ENCODE assay signal across 10 cellular contexts in the genomic region with DNA sequence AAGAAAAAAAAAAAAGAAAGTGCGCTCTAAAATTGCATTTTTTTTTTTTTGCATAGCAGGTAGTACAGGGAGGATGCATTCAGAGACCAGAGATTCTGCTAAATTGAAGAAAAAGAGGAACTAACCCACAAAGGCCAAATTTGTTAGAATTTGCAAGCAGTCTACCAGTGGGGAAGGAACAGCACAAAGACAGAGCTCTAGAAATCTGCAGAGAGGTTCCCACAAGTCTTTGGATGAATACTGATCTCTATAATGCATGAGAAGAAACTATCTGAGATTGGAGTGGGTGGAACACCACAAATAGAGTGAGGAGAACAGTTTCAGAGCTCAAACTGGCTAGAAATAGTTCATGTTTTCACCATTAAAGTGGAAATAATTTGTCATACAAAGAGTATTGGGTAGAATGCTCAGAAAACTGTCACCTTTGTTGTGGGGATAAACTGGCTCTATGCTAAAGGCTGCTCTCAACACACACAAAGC.
A peak's percentile ranks its signal among the peaks of the same experiment; 100 is the strongest.
DNase-seq lines count a peak whose midpoint lies in the region; ATAC-seq and TF ChIP-seq lines count a peak whose summit lies in the region.
"Had no signal": no experiment of that assay in that cellular context is flagged by ENCODE, and none has a peak within 500 bp of the region (broad histone marks: within the 10 kb centered on the region; RNA-seq: fewer than 3 reads in every experiment).

No MANE protein-coding gene starts in this region.

- DNase-seq in GM12864 (ENCODE audit: low read depth) (peak; percentile 54), NCI-H446 (lab: John Stamatoyannopoulos, UW) (no peak), NCI-H526 treated with DMSO at 0.1 percent for 48 hours (lab: John Stamatoyannopoulos, UW) (no peak), C1 segment of cervical spinal cord (lab: John Stamatoyannopoulos, UW) (no peak), nucleus accumbens (lab: John Stamatoyannopoulos, UW) (no peak)
- DNase-seq: CD8-positive, alpha-beta T cell; midbrain had no signal

- H3K36me3 Mint-ChIP-seq in T-helper 1 cell treated with Interleukin-12 subunit alpha and Interleukin-12 subunit beta and Interleukin-4 antibody, amounts not matched to agents 30 μg/mL and 1 μg/mL, for 36 hours (ENCODE audit: low read depth): peaks cover 13% of the 10 kb centered on the region
- H3K36me3 Mint-ChIP-seq: CD8-positive, alpha-beta T cell had no signal

- ATAC-seq in GM19372 (IDR thresholded peaks at IDR 0.05; ENCODE audit: low read depth, unreplicated experiment) (peak; percentile 95), HG03039 (IDR thresholded peaks at IDR 0.05; ENCODE audit: unreplicated experiment) (peak; percentile 86)
- ATAC-seq: CD8-positive, alpha-beta T cell had no signal

- no peak for TF ChIP-seq CTCF in GM12864 (IDR thresholded peaks at IDR 0.05; ENCODE audit: low read depth, low read length, missing control alignments)

- H3K4me3 ChIP-seq in GM12864 (ENCODE audit: low read depth, low read length): no peak overlapping the region

- H3K27ac Mint-ChIP-seq in T-helper 1 cell treated with Interleukin-12 subunit alpha and Interleukin-12 subunit beta and Interleukin-4 antibody, amounts not matched to agents 30 μg/mL and 1 μg/mL, for 36 hours: peak overlapping the region; percentile 84
- H3K27ac Mint-ChIP-seq: CD8-positive, alpha-beta T cell had no signal

- peaks cover 30% of the 10 kb centered on the region for H3K4me1 Mint-ChIP-seq in T-helper 1 cell treated with Interleukin-12 subunit alpha and Interleukin-12 subunit beta and Interleukin-4 antibody, amounts not matched to agents 30 μg/mL and 1 μg/mL, for 36 hours (ENCODE audit: low read depth)

- H3K4me3 Mint-ChIP-seq in T-helper 1 cell treated with Interleukin-12 subunit alpha and Interleukin-12 subunit beta and Interleukin-4 antibody, amounts not matched to agents 30 μg/mL and 1 μg/mL, for 36 hours: no peak overlapping the region
- H3K4me3 Mint-ChIP-seq: CD8-positive, alpha-beta T cell had no signal

- H3K9me3 Mint-ChIP-seq in T-helper 1 cell treated with Interleukin-12 subunit alpha and Interleukin-12 subunit beta and Interleukin-4 antibody, amounts not matched to agents 30 μg/mL and 1 μg/mL, for 36 hours: peaks cover 9% of the 10 kb centered on the region
- H3K9me3 Mint-ChIP-seq: CD8-positive, alpha-beta T cell had no signal

- H3K27me3 Mint-ChIP-seq in T-helper 1 cell treated with Interleukin-12 subunit alpha and Interleukin-12 subunit beta and Interleukin-4 antibody, amounts not matched to agents 30 μg/mL and 1 μg/mL, for 36 hours (ENCODE audit: low read depth): no peaks in the 10 kb centered on the region
